In genomic region chr17:50094243-50094752, GRCh38 we compare ENCODE assay signal across 8 cellular contexts.
DNase-seq lines count a peak whose midpoint lies in the region; ATAC-seq, FAIRE-seq and TF ChIP-seq lines count a peak whose summit lies in the region.

No MANE protein-coding gene starts in this region.

- no peak for TF ChIP-seq POLR2A in H54 (IDR thresholded peaks at IDR 0.05; ENCODE audit: low read depth, low read length)

- TF ChIP-seq CTCF in DND-41 (IDR thresholded peaks at IDR 0.05; ENCODE audit: borderline replicate concordance, extremely low read depth, low read length, poor library complexity, severe bottlenecking), result peak; percentile 95

- no peaks in the 10 kb centered on the region for H3K9me3 ChIP-seq in DND-41 (ENCODE audit: insufficient read depth, low read length, severe bottlenecking)

- peak overlapping the region; percentile 83 for H2AFZ ChIP-seq in DND-41 (ENCODE audit: low read depth, low read length)

- ATAC-seq in DND-41 (ENCODE audit: insufficient read depth, low read depth) (peak; percentile 66), HG03280 (IDR thresholded peaks at IDR 0.05; ENCODE audit: unreplicated experiment) (peak; percentile 42)

- FAIRE-seq in H54 (lab: Jason Lieb, UNC), result no peak

- DNase-seq in DND-41 (peak; percentile 88), NCI-H510A (lab: John Stamatoyannopoulos, UW) (peak; percentile 67), dedifferentiated amniotic fluid mesenchymal stem cell (ENCODE audit: extremely low spot score) (peak; percentile 91), left kidney (ENCODE audit: low read depth, low spot score) (peak; percentile 95), H54 (ENCODE audit: insufficient read length, low spot score) (no peak)
- peak; percentile 94 for DNase-seq in activated CD4-positive, alpha-beta T cell treated with anti-CD3 and anti-CD28 coated beads for 48 hours
- peak; percentile 89 to 93 for DNase-seq in stimulated activated CD4-positive, alpha-beta T cell treated with anti-CD3 and anti-CD28 coated beads, Interleukin-1b, Interleukin-23, amount 100 ng/mL, for 4 hours (ENCODE audit: low read depth in 2 of 2)

- peak overlapping the region; percentile 47 for H3K9ac ChIP-seq in DND-41 (ENCODE audit: low read depth, low read length)

- 0 out of 2 replicates have a peak, but pooled peaks cover 2% of the 10 kb centered on the region for H4K20me1 ChIP-seq in DND-41 (ENCODE audit: insufficient read depth, low read length)

- peak overlapping the region; percentile 47; the same call in 1 of the 2 replicates for H3K27ac ChIP-seq in DND-41 (ENCODE audit: low read length)

- H3K4me2 ChIP-seq in DND-41 (ENCODE audit: insufficient read depth, low read length), result peak overlapping the region; percentile 77

- no peaks in the 10 kb centered on the region for H3K36me3 ChIP-seq in DND-41 (ENCODE audit: insufficient read depth, low read length)

- peaks cover 26% of the 10 kb centered on the region for H3K4me1 ChIP-seq in DND-41 (ENCODE audit: insufficient read depth, low read length)

- no peaks in the 10 kb centered on the region for H3K79me2 ChIP-seq in DND-41 (ENCODE audit: insufficient read depth, low read length)

- H3K27me3 ChIP-seq in DND-41 (ENCODE audit: insufficient read depth, low read length, poor library complexity), result no peaks in the 10 kb centered on the region

- H3K4me3 ChIP-seq in DND-41 (ENCODE audit: low read depth in 1 of 2, low read length in 2 of 2), result peak overlapping the region in 1 of 2 experiments; percentile 66; a peak in 3 of 4 replicates
